In the genomic region with DNA sequence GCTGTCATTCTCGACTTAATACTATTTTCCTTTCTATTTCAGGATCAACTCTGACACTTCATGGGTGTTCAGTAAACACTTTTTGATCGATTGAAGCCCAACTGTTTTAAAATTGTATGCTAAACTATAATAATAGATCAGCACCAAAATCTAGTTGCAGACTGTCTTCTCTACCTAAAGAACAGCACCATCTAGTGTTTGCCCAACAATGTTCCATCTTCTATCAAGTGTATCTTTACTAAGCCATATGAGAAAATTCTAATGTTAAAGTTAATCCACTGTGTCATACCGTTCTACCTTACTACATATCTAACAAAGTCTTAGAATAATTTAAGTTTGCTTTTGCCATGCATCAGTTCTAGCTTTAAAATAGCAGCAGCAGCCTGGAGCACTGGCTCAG, we compare ENCODE assay signal across 8 cellular contexts.
DNase-seq lines count a peak whose midpoint lies in the region; ATAC-seq, FAIRE-seq and TF ChIP-seq lines count a peak whose summit lies in the region.

No MANE protein-coding gene starts in this region.

- no peak overlapping the region for H3K9ac ChIP-seq in K562 (ENCODE audit: insufficient read depth in 1 of 2, low read depth in 2 of 2, low read length in 2 of 2)

- H3K4me2 ChIP-seq in K562 (ENCODE audit: insufficient read depth, low read length), result no peak overlapping the region

- no peak for TF ChIP-seq POLR2A in K562 (conservative IDR thresholded peaks at IDR 0.05)

- no peak overlapping the region for H2AFZ ChIP-seq in K562 (ENCODE audit: low read depth, low read length)

- H4K20me1 ChIP-seq in K562 (replicated peaks; ENCODE audit: control insufficient read depth, insufficient read depth, low read length), result no peaks in the 10 kb centered on the region

- no peaks in the 10 kb centered on the region for H3K4me1 ChIP-seq in K562 (replicated peaks in 1 of 2; ENCODE audit: control insufficient read depth in 2 of 2, insufficient read depth in 2 of 2, low read length in 2 of 2)
- no peaks in the 10 kb centered on the region for H3K4me1 ChIP-seq in lower lobe of right lung

- DNase-seq in NCI-H2196 (lab: John Stamatoyannopoulos, UW; ENCODE audit: unreplicated experiment) (peak; percentile 29), NCI-H2196 treated with DMSO at 0.1 percent for 48 hours (lab: John Stamatoyannopoulos, UW; ENCODE audit: unreplicated experiment) (no peak), NCI-H2029 (lab: John Stamatoyannopoulos, UW) (peak; percentile 18), K562 (ENCODE audit: extremely low read depth in 1 of 4, low spot score in 3 of 4) (peak in 3 of 4 experiments; percentile 8 to 34 (median 8)), lower lobe of right lung (no peak), NCI-H187 (lab: John Stamatoyannopoulos, UW) (no peak), T1000 (lab: John Stamatoyannopoulos, UW) (no peak)

- TF ChIP-seq RAD21 in K562 (CRISPR knock-in tag; conservative IDR thresholded peaks at IDR 0.05 in 1 of 2, IDR thresholded peaks at IDR 0.05 in 1 of 2), result peak; percentile 20 to 69; a peak in 2 of 4 replicates

- ATAC-seq in K562, result peak; percentile 75; the same call in 2 of the 3 replicates
- peak in 1 of 2 donors; percentile 45 for ATAC-seq in lower lobe of right lung
- no peak for ATAC-seq in HG02970 (IDR thresholded peaks at IDR 0.05; ENCODE audit: low FRiP score, unreplicated experiment)

- peak; percentile 44 for FAIRE-seq in K562 (lab: Jason Lieb, UNC)

- no peak overlapping the region for H3K4me3 ChIP-seq in K562
- no peak overlapping the region for H3K4me3 ChIP-seq in lower lobe of right lung

- POLR2A ChIA-PET in K562 (lab: Yijun Ruan, JAX), result interaction anchor here (0.7 kb wide), 1 partner anchor 117 kb away, joined by 3 read pairs; no protein-coding TSS in a partner anchor

- no peaks in the 10 kb centered on the region for H3K9me1 ChIP-seq in K562 (ENCODE audit: control insufficient read depth, insufficient read depth, low read length)

- H3K36me3 ChIP-seq in K562 (ENCODE audit: control insufficient read depth, insufficient read depth, low read length), result no peaks in the 10 kb centered on the region
- no peaks in the 10 kb centered on the region for H3K36me3 ChIP-seq in lower lobe of right lung

- TF ChIP-seq CTCF in K562 (IDR thresholded peaks at IDR 0.05 in 2 of 3, conservative IDR thresholded peaks at IDR 0.05 in 1 of 3; ENCODE audit: insufficient read depth in 2 of 3, low read depth in 1 of 3, low read length in 3 of 3), result peak in 2 of 3 experiments; percentile 29 to 60; a peak in 2 of 6 replicates
- peak; percentile 33 for TF ChIP-seq CTCF in lower lobe of right lung (IDR thresholded peaks at IDR 0.05)

- in situ Hi-C loops in K562 (cut with MboI), result no loop called here

- H3K27me3 ChIP-seq in K562 (ENCODE audit: control insufficient read depth in 2 of 2, insufficient read depth in 2 of 2, low read length in 2 of 2) (no peaks in the 10 kb centered on the region), lower lobe of right lung (ENCODE audit: low read depth) (no peaks in the 10 kb centered on the region)

- no peaks in the 10 kb centered on the region for H3K9me3 ChIP-seq in K562 (replicated peaks; ENCODE audit: control insufficient read depth, insufficient read depth, low read depth, low read length)
- no peaks in the 10 kb centered on the region for H3K9me3 ChIP-seq in lower lobe of right lung

- H3K27ac ChIP-seq in K562 (ENCODE audit: extremely low read depth, low read depth, low read length) (no peak overlapping the region), lower lobe of right lung (no peak overlapping the region)

- CTCF ChIA-PET in K562 (lab: Yijun Ruan, JAX; ENCODE audit: low intra/inter-chr PET ratio), result interaction anchor here (0.6 to 1.1 kb wide), 2 partner anchors 546 to 1569 kb away, joined by 3 read pairs; no protein-coding TSS in a partner anchor

- whole genome bisulfite sequencing in K562 (ENCODE audit: insufficient coverage, low coverage, missing lambda C conversion rate), result 0% methylated on average over 3 of the region's 3 CpGs

- BruUV-seq in K562 (replicated peaks; lab: Mats Ljungman, UMichigan), result no TSS peak

- no peaks in the 10 kb centered on the region for H3K79me2 ChIP-seq in K562 (ENCODE audit: control insufficient read depth, insufficient read depth, low read length)

- TF ChIP-seq EP300 in K562 (IDR thresholded peaks at IDR 0.05; ENCODE audit: low read length), result no peak

- intact Hi-C loops in K562 (cut with micrococcal nuclease), result no loop called here
- intact Hi-C loops in lower lobe of right lung (cut with DNase I), result no loop called here

TF ChIP-seq in K562, 482 proteins besides CTCF, POLR2A, EP300 and RAD21:
- no peak for TF ChIP-seq MED1 (CRISPR knock-in tag; IDR thresholded peaks at IDR 0.05; ENCODE audit: borderline replicate concordance)
- 0 out of 2 replicates have a peak, but pooled peaks have one; percentile 8 for TF ChIP-seq SMC3 (conservative IDR thresholded peaks at IDR 0.05; ENCODE audit: insufficient read depth, low read depth, low read length)
- no peak for TF ChIP-seq CHD1 (IDR thresholded peaks at IDR 0.05; ENCODE audit: low read length)
TF ChIP-seq in K562: peak in this region for 1.

Comparison
In these comparisons a context has a peak if more than half of its experiments do, and no peak if none do; other contexts are left out.
1. DNase-seq: peak in NCI-H2196 (single experiment), NCI-H2029 (single experiment) and K562 (3 of 4); none in NCI-H2196 treated with DMSO at 0.1 percent for 48 hours (single experiment), lower lobe of right lung (single experiment), NCI-H187 (0 of 2) and T1000 (single experiment).